ENCODE assay signal across 8 cellular contexts in genomic region chr4:138241281-138242075, GRCh38. TPM values are rescaled to one million over a fixed set of nuclear protein-coding genes. Genes with fewer than 3 reads are reported as not detected.
DNase-seq lines count a peak whose midpoint lies in the region; ATAC-seq and TF ChIP-seq lines count a peak whose summit lies in the region.

No MANE protein-coding gene starts in this region.

- H3K4me1 Mint-ChIP-seq in IgD-negative memory B cell: peaks cover 7 to 10% (median 7%) of the 10 kb centered on the region in 3 donors

- H3K36me3 Mint-ChIP-seq in IgD-negative memory B cell: no peaks in the 10 kb centered on the region
- H3K36me3 Mint-ChIP-seq in activated naive CD4-positive, alpha-beta T cell treated with anti-CD3 and anti-CD28 coated beads, Interleukin-2, amount 50 U/mL, for 72 hours: peaks cover 0 to 16% of the 10 kb centered on the region in 2 donors

- no peak overlapping the region for H3K27ac Mint-ChIP-seq in IgD-negative memory B cell
- H3K27ac Mint-ChIP-seq in activated naive CD4-positive, alpha-beta T cell treated with anti-CD3 and anti-CD28 coated beads, Interleukin-2, amount 50 U/mL, for 72 hours: peak overlapping the region; percentile 60 to 95

- no peaks in the 10 kb centered on the region for H3K27me3 Mint-ChIP-seq in IgD-negative memory B cell

- no peak overlapping the region for H3K27ac ChIP-seq in testis

- no peaks in the 10 kb centered on the region for H3K9me3 ChIP-seq in testis

- no peaks in the 10 kb centered on the region for H3K36me3 ChIP-seq in testis (ENCODE audit: low read depth, missing control alignments)

- ATAC-seq in GM18909 (IDR thresholded peaks at IDR 0.05; ENCODE audit: poor library complexity, unreplicated experiment): peak; percentile 6
- peak; percentile 9 for ATAC-seq in activated naive CD4-positive, alpha-beta T cell treated with anti-CD3 and anti-CD28 coated beads, Interleukin-2, amount 50 U/mL, for 72 hours

- TF ChIP-seq CTCF in AG10803 (conservative IDR thresholded peaks at IDR 0.05; ENCODE audit: low read length) (no peak), testis (IDR thresholded peaks at IDR 0.05) (no peak)

- no peak for TF ChIP-seq POLR2A in testis (IDR thresholded peaks at IDR 0.05)

- no peaks in the 10 kb centered on the region for H3K27me3 ChIP-seq in testis

- intact Hi-C loops in testis (cut with DNase I; ENCODE audit: low total_unique reads): no loop called here

- H3K9me3 Mint-ChIP-seq in IgD-negative memory B cell: peaks cover 0 to 1% (median 0%) of the 10 kb centered on the region in 3 donors
- peaks cover 2% of the 10 kb centered on the region in 2 donors for H3K9me3 Mint-ChIP-seq in activated naive CD4-positive, alpha-beta T cell treated with anti-CD3 and anti-CD28 coated beads, Interleukin-2, amount 50 U/mL, for 72 hours

- WGBS in testis, 2 donors: 49 to 56% methylated on average over 13 of the region's 13 CpGs

- peak overlapping the region; percentile 22 to 91 (median 84) for H3K4me3 Mint-ChIP-seq in IgD-negative memory B cell

- H3K4me3 ChIP-seq in AG10803 (ENCODE audit: low read length) (peak overlapping the region; percentile 83), testis (peak overlapping the region; percentile 4 to 13)

- DNase-seq in AG10803 (ENCODE audit: low read depth): peak; percentile 78
- DNase-seq in activated naive CD4-positive, alpha-beta T cell treated with anti-CD3 and anti-CD28 coated beads, Interleukin-2, amount 50 U/mL, for 72 hours (ENCODE audit: low spot score in 2 of 2): no peak
- DNase-seq in iris pigment epithelial cell (ENCODE audit: low read depth): peak; percentile 42
- DNase-seq in testis: no peak
- DNase-seq in NCI-H128 (lab: John Stamatoyannopoulos, UW; ENCODE audit: unreplicated experiment): no peak
- no peak for DNase-seq in NCI-H774 (lab: John Stamatoyannopoulos, UW)

- peaks cover 6% of the 10 kb centered on the region for H3K4me1 ChIP-seq in testis

RNA-seq across cellular contexts. Expression of gene SLC7A11, which starts 0.7 kb away (rescaled TPM):
- polyA plus RNA-seq in IgD-negative memory B cell: 0.04 TPM
- total RNA-seq in activated naive CD4-positive, alpha-beta T cell treated with anti-CD3 and anti-CD28 coated beads, Interleukin-2, amount 50 U/mL, for 72 hours: 1 to 10 TPM; 2.0 to 5.2 TPM
- total RNA-seq in testis: 1 to 10 TPM; 1.3 to 1.5 TPM
- 1.3 TPM for polyA plus RNA-seq in testis (ENCODE audit: insufficient read depth, low read depth, low replicate concordance)

Comparison
In these comparisons a context has a peak if more than half of its experiments do, and no peak if none do; other contexts are left out.
1. DNase-seq: peak in AG10803 (single experiment) and iris pigment epithelial cell (single experiment); none in activated naive CD4-positive, alpha-beta T cell treated with anti-CD3 and anti-CD28 coated beads, Interleukin-2, amount 50 U/mL, for 72 hours (0 of 2), testis (single experiment), NCI-H128 (single experiment) and NCI-H774 (single experiment).
2. H3K27ac Mint-ChIP-seq: peak in activated naive CD4-positive, alpha-beta T cell treated with anti-CD3 and anti-CD28 coated beads, Interleukin-2, amount 50 U/mL, for 72 hours (2 of 2); none in IgD-negative memory B cell (0 of 3).